ENCODE assay signal across 21 cellular contexts in genomic region chr1:157235307-157235706, GRCh38.
DNase-seq lines count a peak whose midpoint lies in the region; ATAC-seq, FAIRE-seq and TF ChIP-seq lines count a peak whose summit lies in the region.
"Had no signal": no experiment of that assay in that cellular context is flagged by ENCODE, and none has a peak within 500 bp of the region (broad histone marks: within the 10 kb centered on the region; RNA-seq: fewer than 3 reads in every experiment).

No MANE protein-coding gene starts in this region.

- no peak for TF ChIP-seq RAD21 in K562 (CRISPR knock-in tag; conservative IDR thresholded peaks at IDR 0.05 in 1 of 2, IDR thresholded peaks at IDR 0.05 in 1 of 2)

- intact Hi-C loops in K562 (cut with micrococcal nuclease) (no loop called here), testis (cut with DNase I; ENCODE audit: low total_unique reads) (no loop called here)

- H3K4me3 ChIP-seq in GM23338: no peak overlapping the region
- H3K4me3 ChIP-seq in K562: no peak overlapping the region
- no peak overlapping the region for H3K4me3 ChIP-seq in testis
- H3K4me3 ChIP-seq: A549 had no signal

- TF ChIP-seq POLR2A in K562 (conservative IDR thresholded peaks at IDR 0.05): no peak
- no peak for TF ChIP-seq POLR2A in testis (IDR thresholded peaks at IDR 0.05)

- H3K9me3 Mint-ChIP-seq in GM23338: no peaks in the 10 kb centered on the region
- no peaks in the 10 kb centered on the region for H3K9me3 Mint-ChIP-seq in nephron
- H3K9me3 Mint-ChIP-seq: IgD-negative memory B cell had no signal

- WGBS in K562 (ENCODE audit: insufficient coverage, low coverage, missing lambda C conversion rate): 13% methylated on average over 4 of the region's 4 CpGs
- 52 to 61% methylated on average over 4 of the region's 4 CpGs for WGBS in testis, 2 donors

- H3K27me3 Mint-ChIP-seq in GM23338 (ENCODE audit: insufficient read depth, low read depth, poor library complexity) (peaks cover 7% of the 10 kb centered on the region), nephron (ENCODE audit: low read depth) (peaks cover 3% of the 10 kb centered on the region)

- H3F3A ChIP-seq in GM23338 (replicated peaks; ENCODE audit: low read depth): no peaks in the 10 kb centered on the region

- BruUV-seq in K562 (replicated peaks; lab: Mats Ljungman, UMichigan): no TSS peak

- ATAC-seq in GM23338 (no peak), K562 (peak; percentile 25; the same call in 2 of the 3 replicates), GM21423 (IDR thresholded peaks at IDR 0.05; ENCODE audit: unreplicated experiment) (no peak), foreskin keratinocyte (no peak)
- ATAC-seq: A549, Right ventricle myocardium inferior had no signal

- CTCF ChIA-PET in K562 (lab: Yijun Ruan, JAX; ENCODE audit: low intra/inter-chr PET ratio): no interaction called here

- H3K79me2 ChIP-seq in GM23338 (replicated peaks; ENCODE audit: insufficient read depth) (no peaks in the 10 kb centered on the region), K562 (ENCODE audit: control insufficient read depth, insufficient read depth, low read length) (no peaks in the 10 kb centered on the region)

- H4K20me1 ChIP-seq in GM23338 (replicated peaks; ENCODE audit: insufficient read depth): no peaks in the 10 kb centered on the region
- H4K20me1 ChIP-seq in K562 (replicated peaks; ENCODE audit: control insufficient read depth, insufficient read depth, low read length): no peaks in the 10 kb centered on the region

- no peak for TF ChIP-seq CTCF in GM23338 (conservative IDR thresholded peaks at IDR 0.05; ENCODE audit: low read depth in 2 of 2)
- no peak for TF ChIP-seq CTCF in K562 (IDR thresholded peaks at IDR 0.05 in 2 of 3, conservative IDR thresholded peaks at IDR 0.05 in 1 of 3; ENCODE audit: insufficient read depth in 2 of 3, low read depth in 1 of 3, low read length in 3 of 3)
- TF ChIP-seq CTCF in nephron (IDR thresholded peaks at IDR 0.05; ENCODE audit: unreplicated experiment in 3 of 3): no peak
- TF ChIP-seq CTCF in testis (IDR thresholded peaks at IDR 0.05): no peak
- TF ChIP-seq CTCF in foreskin keratinocyte (conservative IDR thresholded peaks at IDR 0.05): no peak

- H3K4me3 Mint-ChIP-seq in GM23338: no peak overlapping the region
- H3K4me3 Mint-ChIP-seq in nephron: no peak overlapping the region
- H3K4me3 Mint-ChIP-seq: IgD-negative memory B cell had no signal

- H3K27ac ChIP-seq in GM23338 (ENCODE audit: low read depth): no peak overlapping the region
- H3K27ac ChIP-seq in K562 (ENCODE audit: extremely low read depth, low read depth, low read length): no peak overlapping the region
- peak overlapping the region; percentile 51 to 56 for H3K27ac ChIP-seq in testis
- H3K27ac ChIP-seq in foreskin keratinocyte: no peak overlapping the region
- H3K27ac ChIP-seq: A549 had no signal

- DNase-seq in GM23338 (ENCODE audit: low spot score) (no peak), K562 (ENCODE audit: extremely low read depth in 1 of 4, low spot score in 3 of 4) (peak in 1 of 4 experiments; percentile 24), testis (no peak), frontal cortex (ENCODE audit: low spot score in 2 of 2) (no peak), foreskin keratinocyte (no peak)
- DNase-seq: BE2C, DMS 273 treated with DMSO at 0.1 percent for 48 hours, DMS79 treated with DMSO at 0.1 percent for 48 hours, GOT3, Karpas-422, MV-4-11, NCI-H1694, NCI-H2081, NCI-H2171, NCI-H345, NCI-H524 had no signal

- FAIRE-seq in K562 (lab: Jason Lieb, UNC) (no peak), frontal cortex (lab: Jason Lieb, UNC) (no peak)
- FAIRE-seq: A549 had no signal

- in situ Hi-C loops in K562 (cut with MboI): no loop called here

- no peak for TF ChIP-seq EP300 in K562 (IDR thresholded peaks at IDR 0.05; ENCODE audit: low read length)

- H2AFZ ChIP-seq in GM23338 (peak overlapping the region; percentile 67), K562 (ENCODE audit: low read depth, low read length) (peak overlapping the region; percentile 49; the same call in 1 of the 2 replicates)

- H3K36me3 ChIP-seq in GM23338 (ENCODE audit: insufficient read depth) (no peaks in the 10 kb centered on the region; the same call in 1 of the 2 replicates), K562 (ENCODE audit: control insufficient read depth, insufficient read depth, low read length) (no peaks in the 10 kb centered on the region), testis (ENCODE audit: low read depth, missing control alignments) (no peaks in the 10 kb centered on the region)
- H3K36me3 ChIP-seq: BE2C had no signal

- H3K27ac Mint-ChIP-seq in GM23338: peak overlapping the region; percentile 38; the same call in 1 of the 2 replicates
- peak overlapping the region; percentile 41 to 58 (median 58) for H3K27ac Mint-ChIP-seq in nephron
- H3K27ac Mint-ChIP-seq: IgD-negative memory B cell had no signal

- H3K36me3 Mint-ChIP-seq in GM23338 (ENCODE audit: low read depth) (no peaks in the 10 kb centered on the region), nephron (ENCODE audit: low read depth) (no peaks in the 10 kb centered on the region)
- H3K36me3 Mint-ChIP-seq: IgD-negative memory B cell had no signal

- no peaks in the 10 kb centered on the region for H3K9me1 ChIP-seq in K562 (ENCODE audit: control insufficient read depth, insufficient read depth, low read length)

- H3K4me2 ChIP-seq in GM23338: peak overlapping the region; percentile 61
- 0 out of 2 replicates have a peak overlapping the region, but pooled peaks have one; percentile 24 for H3K4me2 ChIP-seq in K562 (ENCODE audit: insufficient read depth, low read length)
- H3K4me2 ChIP-seq: A549 had no signal

- peaks cover 13% of the 10 kb centered on the region for H3K9me2 ChIP-seq in GM23338 (ENCODE audit: insufficient read depth)

- H3K9ac ChIP-seq in K562 (ENCODE audit: insufficient read depth in 1 of 2, low read depth in 2 of 2, low read length in 2 of 2): no peak overlapping the region

- H3K27me3 ChIP-seq in GM23338 (ENCODE audit: insufficient read depth) (no peaks in the 10 kb centered on the region), K562 (ENCODE audit: control insufficient read depth in 2 of 2, insufficient read depth in 2 of 2, low read length in 2 of 2) (no peaks in the 10 kb centered on the region), testis (no peaks in the 10 kb centered on the region), foreskin keratinocyte (peaks cover 17% of the 10 kb centered on the region)

- H3K9me3 ChIP-seq in K562 (replicated peaks; ENCODE audit: control insufficient read depth, insufficient read depth, low read depth, low read length) (no peaks in the 10 kb centered on the region), testis (no peaks in the 10 kb centered on the region)
- H3K9me3 ChIP-seq: A549, BE2C had no signal

- H3K4me1 ChIP-seq in GM23338 (ENCODE audit: insufficient read depth) (peaks cover 59% of the 10 kb centered on the region), K562 (replicated peaks in 1 of 2; ENCODE audit: control insufficient read depth in 2 of 2, insufficient read depth in 2 of 2, low read length in 2 of 2) (peaks cover 0 to 25% of the 10 kb centered on the region in 2 experiments; a peak in 4 of 5 replicates), testis (peaks cover 48% of the 10 kb centered on the region), foreskin keratinocyte (no peaks in the 10 kb centered on the region)
- H3K4me1 ChIP-seq: BE2C had no signal

- POLR2A ChIA-PET in K562 (lab: Yijun Ruan, JAX): interaction anchor here (1.2 kb wide), 1 partner anchor 14 kb away, joined by 3 read pairs; no protein-coding TSS in a partner anchor

- H3K4me1 Mint-ChIP-seq in GM23338 (peaks cover 58% of the 10 kb centered on the region), nephron (peaks cover 7% of the 10 kb centered on the region)

TF ChIP-seq in K562, 482 proteins besides CTCF, POLR2A, EP300 and RAD21 (continues in another document):
- TF ChIP-seq HNRNPK (IDR thresholded peaks at IDR 0.05; ENCODE audit: low read depth, low read length, poor library complexity, severe bottlenecking) (no peak), ZNF224 (CRISPR knock-in tag; IDR thresholded peaks at IDR 0.05) (no peak), ATF2 (CRISPR knock-in tag; IDR thresholded peaks at IDR 0.05) (no peak), ZNF280A (IDR thresholded peaks at IDR 0.05; ENCODE audit: low read depth, partially characterized antibody) (no peak), SMAD1 (IDR thresholded peaks at IDR 0.05; ENCODE audit: low read depth, low read length, partially characterized antibody) (no peak), BRCA1 (IDR thresholded peaks at IDR 0.05) (no peak), BRCA1 (CRISPR knock-in tag; IDR thresholded peaks at IDR 0.05) (no peak), IFI16 (CRISPR knock-in tag; IDR thresholded peaks at IDR 0.05) (no peak), CBFA2T2 (conservative IDR thresholded peaks at IDR 0.05) (peak; percentile 56), E2F6 (IDR thresholded peaks at IDR 0.05; ENCODE audit: borderline replicate concordance in 1 of 2, extremely low read depth in 1 of 2, insufficient read depth in 1 of 2, insufficient read length in 1 of 2, low read depth in 1 of 2, low read length in 1 of 2, poor library complexity in 1 of 2, severe bottlenecking in 1 of 2) (no peak)

Comparison
In these comparisons a context has a peak if more than half of its experiments do, and no peak if none do; other contexts are left out.
1. H3K27ac ChIP-seq: peak in testis (2 of 2); none in GM23338 (single experiment), K562 (single experiment) and foreskin keratinocyte (single experiment).